ENCODE assay signal across 1 cellular context in genomic region chr14:77140937-77141591, GRCh38.
A peak's percentile ranks its signal among the peaks of the same experiment; 100 is the strongest.
TF ChIP-seq lines count a peak whose summit lies in the region.

No MANE protein-coding gene starts in this region.

TF ChIP-seq in WTC11, 78 proteins besides CTCF, POLR2A, EP300 and RAD21 (continued from another document):
- TF ChIP-seq, protein P1, sequence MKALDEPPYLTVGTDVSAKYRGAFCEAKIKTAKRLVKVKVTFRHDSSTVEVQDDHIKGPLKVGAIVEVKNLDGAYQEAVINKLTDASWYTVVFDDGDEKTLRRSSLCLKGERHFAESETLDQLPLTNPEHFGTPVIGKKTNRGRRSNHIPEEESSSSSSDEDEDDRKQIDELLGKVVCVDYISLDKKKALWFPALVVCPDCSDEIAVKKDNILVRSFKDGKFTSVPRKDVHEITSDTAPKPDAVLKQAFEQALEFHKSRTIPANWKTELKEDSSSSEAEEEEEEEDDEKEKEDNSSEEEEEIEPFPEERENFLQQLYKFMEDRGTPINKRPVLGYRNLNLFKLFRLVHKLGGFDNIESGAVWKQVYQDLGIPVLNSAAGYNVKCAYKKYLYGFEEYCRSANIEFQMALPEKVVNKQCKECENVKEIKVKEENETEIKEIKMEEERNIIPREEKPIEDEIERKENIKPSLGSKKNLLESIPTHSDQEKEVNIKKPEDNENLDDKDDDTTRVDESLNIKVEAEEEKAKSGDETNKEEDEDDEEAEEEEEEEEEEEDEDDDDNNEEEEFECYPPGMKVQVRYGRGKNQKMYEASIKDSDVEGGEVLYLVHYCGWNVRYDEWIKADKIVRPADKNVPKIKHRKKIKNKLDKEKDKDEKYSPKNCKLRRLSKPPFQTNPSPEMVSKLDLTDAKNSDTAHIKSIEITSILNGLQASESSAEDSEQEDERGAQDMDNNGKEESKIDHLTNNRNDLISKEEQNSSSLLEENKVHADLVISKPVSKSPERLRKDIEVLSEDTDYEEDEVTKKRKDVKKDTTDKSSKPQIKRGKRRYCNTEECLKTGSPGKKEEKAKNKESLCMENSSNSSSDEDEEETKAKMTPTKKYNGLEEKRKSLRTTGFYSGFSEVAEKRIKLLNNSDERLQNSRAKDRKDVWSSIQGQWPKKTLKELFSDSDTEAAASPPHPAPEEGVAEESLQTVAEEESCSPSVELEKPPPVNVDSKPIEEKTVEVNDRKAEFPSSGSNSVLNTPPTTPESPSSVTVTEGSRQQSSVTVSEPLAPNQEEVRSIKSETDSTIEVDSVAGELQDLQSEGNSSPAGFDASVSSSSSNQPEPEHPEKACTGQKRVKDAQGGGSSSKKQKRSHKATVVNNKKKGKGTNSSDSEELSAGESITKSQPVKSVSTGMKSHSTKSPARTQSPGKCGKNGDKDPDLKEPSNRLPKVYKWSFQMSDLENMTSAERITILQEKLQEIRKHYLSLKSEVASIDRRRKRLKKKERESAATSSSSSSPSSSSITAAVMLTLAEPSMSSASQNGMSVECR (CRISPR knock-in tag; IDR thresholded peaks at IDR 0.05; ENCODE audit: borderline replicate concordance), result no peak
- 0 out of 2 replicates have a peak, but pooled peaks have one; percentile 43 for TF ChIP-seq TCF7 (CRISPR knock-in tag; IDR thresholded peaks at IDR 0.05; ENCODE audit: low read depth)
- TF ChIP-seq ZNF219 (CRISPR knock-in tag; IDR thresholded peaks at IDR 0.05; ENCODE audit: borderline replicate concordance), result no peak
- TF ChIP-seq ESRRA (CRISPR knock-in tag; IDR thresholded peaks at IDR 0.05; ENCODE audit: borderline replicate concordance), result no peak
- TF ChIP-seq, protein P2, sequence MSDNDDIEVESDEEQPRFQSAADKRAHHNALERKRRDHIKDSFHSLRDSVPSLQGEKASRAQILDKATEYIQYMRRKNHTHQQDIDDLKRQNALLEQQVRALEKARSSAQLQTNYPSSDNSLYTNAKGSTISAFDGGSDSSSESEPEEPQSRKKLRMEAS (CRISPR knock-in tag; IDR thresholded peaks at IDR 0.05), result 0 out of 2 replicates have a peak, but pooled peaks have one; percentile 6
- TF ChIP-seq, protein P3, sequence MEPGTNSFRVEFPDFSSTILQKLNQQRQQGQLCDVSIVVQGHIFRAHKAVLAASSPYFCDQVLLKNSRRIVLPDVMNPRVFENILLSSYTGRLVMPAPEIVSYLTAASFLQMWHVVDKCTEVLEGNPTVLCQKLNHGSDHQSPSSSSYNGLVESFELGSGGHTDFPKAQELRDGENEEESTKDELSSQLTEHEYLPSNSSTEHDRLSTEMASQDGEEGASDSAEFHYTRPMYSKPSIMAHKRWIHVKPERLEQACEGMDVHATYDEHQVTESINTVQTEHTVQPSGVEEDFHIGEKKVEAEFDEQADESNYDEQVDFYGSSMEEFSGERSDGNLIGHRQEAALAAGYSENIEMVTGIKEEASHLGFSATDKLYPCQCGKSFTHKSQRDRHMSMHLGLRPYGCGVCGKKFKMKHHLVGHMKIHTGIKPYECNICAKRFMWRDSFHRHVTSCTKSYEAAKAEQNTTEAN (CRISPR knock-in tag; IDR thresholded peaks at IDR 0.05), result 0 out of 2 replicates have a peak, but pooled peaks have one; percentile 14
- TF ChIP-seq E2F5 (CRISPR knock-in tag; IDR thresholded peaks at IDR 0.05), result peak; percentile 15; the same call in 1 of the 2 replicates
- TF ChIP-seq ZNF423 (CRISPR knock-in tag; IDR thresholded peaks at IDR 0.05), result no peak
- TF ChIP-seq NFATC4 (CRISPR knock-in tag; IDR thresholded peaks at IDR 0.05), result no peak
- TF ChIP-seq PRDM15 (CRISPR knock-in tag; IDR thresholded peaks at IDR 0.05), result no peak
- peak; percentile 30 for TF ChIP-seq FOXP1 (CRISPR knock-in tag; IDR thresholded peaks at IDR 0.05; ENCODE audit: borderline replicate concordance)
- TF ChIP-seq, protein P4, sequence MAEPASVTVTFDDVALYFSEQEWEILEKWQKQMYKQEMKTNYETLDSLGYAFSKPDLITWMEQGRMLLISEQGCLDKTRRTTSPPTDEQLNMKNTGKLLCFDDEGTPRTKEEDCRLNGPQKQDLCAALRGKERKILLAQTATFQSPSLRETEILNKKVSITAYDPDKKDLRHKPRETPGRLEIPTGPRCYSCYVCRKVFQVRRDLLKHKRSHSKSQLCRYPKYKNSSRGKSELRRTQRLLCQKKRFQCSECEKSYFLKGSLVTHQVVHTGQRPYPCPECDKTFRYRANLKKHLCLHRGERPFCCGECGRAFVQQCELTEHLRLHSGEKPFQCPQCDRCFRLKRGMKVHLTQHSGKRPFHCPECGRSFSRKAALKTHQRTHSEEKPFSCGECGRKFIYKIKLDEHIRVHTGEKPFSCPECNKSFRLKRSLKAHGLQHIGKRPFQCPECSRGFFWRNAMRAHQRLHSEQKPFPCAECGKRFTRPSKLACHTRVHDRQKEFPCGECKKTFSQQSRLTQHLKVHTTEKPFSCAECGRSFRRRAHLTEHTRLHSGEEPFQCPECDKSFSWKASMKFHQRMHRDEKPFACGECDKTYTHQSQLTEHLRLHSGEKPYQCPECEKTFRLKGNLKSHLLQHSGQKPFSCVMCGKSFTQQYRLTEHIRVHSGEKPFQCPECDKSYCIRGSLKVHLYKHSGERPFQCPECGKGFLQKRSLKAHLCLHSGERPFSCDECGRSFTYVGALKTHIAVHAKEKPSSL (CRISPR knock-in tag; conservative IDR thresholded peaks at IDR 0.05), result no peak
- TF ChIP-seq, protein P5, sequence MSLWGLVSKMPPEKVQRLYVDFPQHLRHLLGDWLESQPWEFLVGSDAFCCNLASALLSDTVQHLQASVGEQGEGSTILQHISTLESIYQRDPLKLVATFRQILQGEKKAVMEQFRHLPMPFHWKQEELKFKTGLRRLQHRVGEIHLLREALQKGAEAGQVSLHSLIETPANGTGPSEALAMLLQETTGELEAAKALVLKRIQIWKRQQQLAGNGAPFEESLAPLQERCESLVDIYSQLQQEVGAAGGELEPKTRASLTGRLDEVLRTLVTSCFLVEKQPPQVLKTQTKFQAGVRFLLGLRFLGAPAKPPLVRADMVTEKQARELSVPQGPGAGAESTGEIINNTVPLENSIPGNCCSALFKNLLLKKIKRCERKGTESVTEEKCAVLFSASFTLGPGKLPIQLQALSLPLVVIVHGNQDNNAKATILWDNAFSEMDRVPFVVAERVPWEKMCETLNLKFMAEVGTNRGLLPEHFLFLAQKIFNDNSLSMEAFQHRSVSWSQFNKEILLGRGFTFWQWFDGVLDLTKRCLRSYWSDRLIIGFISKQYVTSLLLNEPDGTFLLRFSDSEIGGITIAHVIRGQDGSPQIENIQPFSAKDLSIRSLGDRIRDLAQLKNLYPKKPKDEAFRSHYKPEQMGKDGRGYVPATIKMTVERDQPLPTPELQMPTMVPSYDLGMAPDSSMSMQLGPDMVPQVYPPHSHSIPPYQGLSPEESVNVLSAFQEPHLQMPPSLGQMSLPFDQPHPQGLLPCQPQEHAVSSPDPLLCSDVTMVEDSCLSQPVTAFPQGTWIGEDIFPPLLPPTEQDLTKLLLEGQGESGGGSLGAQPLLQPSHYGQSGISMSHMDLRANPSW (CRISPR knock-in tag; conservative IDR thresholded peaks at IDR 0.05; ENCODE audit: low read depth), result no peak
- no peak for TF ChIP-seq TEAD4 (CRISPR knock-in tag; IDR thresholded peaks at IDR 0.05)
- TF ChIP-seq PRRX2 (CRISPR knock-in tag; IDR thresholded peaks at IDR 0.05), result 0 out of 2 replicates have a peak, but pooled peaks have one; percentile 31
- TF ChIP-seq TEAD1 (CRISPR knock-in tag; IDR thresholded peaks at IDR 0.05), result 0 out of 2 replicates have a peak, but pooled peaks have one; percentile 7
- TF ChIP-seq ZMAT4 (CRISPR knock-in tag; IDR thresholded peaks at IDR 0.05), result no peak
- TF ChIP-seq HMGXB4 (CRISPR knock-in tag; IDR thresholded peaks at IDR 0.05), result peak; percentile 98
- TF ChIP-seq MYBL2 (CRISPR knock-in tag; IDR thresholded peaks at IDR 0.05), result peak; percentile 88
- TF ChIP-seq, protein P6, sequence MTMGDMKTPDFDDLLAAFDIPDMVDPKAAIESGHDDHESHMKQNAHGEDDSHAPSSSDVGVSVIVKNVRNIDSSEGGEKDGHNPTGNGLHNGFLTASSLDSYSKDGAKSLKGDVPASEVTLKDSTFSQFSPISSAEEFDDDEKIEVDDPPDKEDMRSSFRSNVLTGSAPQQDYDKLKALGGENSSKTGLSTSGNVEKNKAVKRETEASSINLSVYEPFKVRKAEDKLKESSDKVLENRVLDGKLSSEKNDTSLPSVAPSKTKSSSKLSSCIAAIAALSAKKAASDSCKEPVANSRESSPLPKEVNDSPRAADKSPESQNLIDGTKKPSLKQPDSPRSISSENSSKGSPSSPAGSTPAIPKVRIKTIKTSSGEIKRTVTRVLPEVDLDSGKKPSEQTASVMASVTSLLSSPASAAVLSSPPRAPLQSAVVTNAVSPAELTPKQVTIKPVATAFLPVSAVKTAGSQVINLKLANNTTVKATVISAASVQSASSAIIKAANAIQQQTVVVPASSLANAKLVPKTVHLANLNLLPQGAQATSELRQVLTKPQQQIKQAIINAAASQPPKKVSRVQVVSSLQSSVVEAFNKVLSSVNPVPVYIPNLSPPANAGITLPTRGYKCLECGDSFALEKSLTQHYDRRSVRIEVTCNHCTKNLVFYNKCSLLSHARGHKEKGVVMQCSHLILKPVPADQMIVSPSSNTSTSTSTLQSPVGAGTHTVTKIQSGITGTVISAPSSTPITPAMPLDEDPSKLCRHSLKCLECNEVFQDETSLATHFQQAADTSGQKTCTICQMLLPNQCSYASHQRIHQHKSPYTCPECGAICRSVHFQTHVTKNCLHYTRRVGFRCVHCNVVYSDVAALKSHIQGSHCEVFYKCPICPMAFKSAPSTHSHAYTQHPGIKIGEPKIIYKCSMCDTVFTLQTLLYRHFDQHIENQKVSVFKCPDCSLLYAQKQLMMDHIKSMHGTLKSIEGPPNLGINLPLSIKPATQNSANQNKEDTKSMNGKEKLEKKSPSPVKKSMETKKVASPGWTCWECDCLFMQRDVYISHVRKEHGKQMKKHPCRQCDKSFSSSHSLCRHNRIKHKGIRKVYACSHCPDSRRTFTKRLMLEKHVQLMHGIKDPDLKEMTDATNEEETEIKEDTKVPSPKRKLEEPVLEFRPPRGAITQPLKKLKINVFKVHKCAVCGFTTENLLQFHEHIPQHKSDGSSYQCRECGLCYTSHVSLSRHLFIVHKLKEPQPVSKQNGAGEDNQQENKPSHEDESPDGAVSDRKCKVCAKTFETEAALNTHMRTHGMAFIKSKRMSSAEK (CRISPR knock-in tag; IDR thresholded peaks at IDR 0.05; ENCODE audit: borderline replicate concordance), result no peak
- TF ChIP-seq RELA (CRISPR knock-in tag; IDR thresholded peaks at IDR 0.05; ENCODE audit: borderline replicate concordance), result 0 out of 2 replicates have a peak, but pooled peaks have one; percentile 13
- 0 out of 2 replicates have a peak, but pooled peaks have one; percentile 14 for TF ChIP-seq TP53 (CRISPR knock-in tag; IDR thresholded peaks at IDR 0.05)
- TF ChIP-seq ZNF416 (CRISPR knock-in tag; IDR thresholded peaks at IDR 0.05), result no peak
